23 cellular contexts compared by ENCODE assay signal in the genomic region with DNA sequence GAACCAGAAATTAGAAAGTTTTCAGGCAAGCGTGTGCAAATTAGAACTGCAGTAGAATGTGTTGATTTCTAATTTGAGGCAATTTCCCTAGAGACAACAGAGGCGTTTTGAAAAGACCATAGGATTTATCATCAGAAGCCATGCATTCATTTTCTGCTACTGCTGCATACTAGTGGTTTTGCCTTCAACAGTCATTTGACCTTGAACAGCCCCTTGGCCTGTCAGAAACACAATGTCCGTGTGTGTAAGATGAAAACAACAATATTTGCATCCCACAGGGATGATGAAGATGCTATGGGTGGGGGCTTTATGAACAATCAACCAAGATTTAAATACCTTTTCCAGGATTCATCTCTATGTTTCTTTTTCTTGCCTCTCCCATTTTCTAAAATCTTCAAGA.
"Had no signal": no experiment of that assay in that cellular context is flagged by ENCODE, and none has a peak within 500 bp of the region (broad histone marks: within the 10 kb centered on the region; RNA-seq: fewer than 3 reads in every experiment).

No MANE protein-coding gene starts in this region.

- H3K4me1 ChIP-seq: body of pancreas had no signal

- H3K27me3 Mint-ChIP-seq: activated naive CD4-positive, alpha-beta T cell treated with anti-CD3 and anti-CD28 coated beads, Interleukin-2, amount 10 ng/mL, durations not matched to agents 7 days and 5 days had no signal

- H3K36me3 ChIP-seq: MG63 had no signal

- H3K9me3 Mint-ChIP-seq: activated CD4-positive, alpha-beta memory T cell treated with anti-CD3 and anti-CD28 coated beads, Interleukin-2, amount 10 ng/mL, durations not matched to agents 7 days and 5 days; activated naive CD4-positive, alpha-beta T cell treated with anti-CD3 and anti-CD28 coated beads, Interleukin-2, amount 10 ng/mL, durations not matched to agents 7 days and 5 days; activated naive CD8-positive, alpha-beta T cell treated with anti-CD3 and anti-CD28 coated beads for 36 hours; activated T-helper 17 cell treated with anti-CD3 and anti-CD28 coated beads, Interleukin-2, amount 50 U/mL, for 72 hours; central memory CD8-positive, alpha-beta T cell; T-helper 1 cell treated with Interleukin-12 subunit alpha and Interleukin-12 subunit beta and Interleukin-4 antibody, amounts not matched to agents 30 μg/mL and 1 μg/mL, for 36 hours had no signal

- ATAC-seq: activated CD4-positive, alpha-beta T cell treated with anti-CD3 and anti-CD28 coated beads for 36 hours; activated T-helper 17 cell treated with anti-CD3 and anti-CD28 coated beads, Interleukin-2, amount 50 U/mL, for 72 hours; body of pancreas; PC-3 had no signal

- H3K27ac Mint-ChIP-seq: activated CD4-positive, alpha-beta memory T cell treated with anti-CD3 and anti-CD28 coated beads, Interleukin-2, amount 10 ng/mL, durations not matched to agents 7 days and 5 days; activated CD4-positive, alpha-beta T cell treated with anti-CD3 and anti-CD28 coated beads for 36 hours; activated naive CD4-positive, alpha-beta T cell treated with anti-CD3 and anti-CD28 coated beads, Interleukin-2, amount 10 ng/mL, durations not matched to agents 7 days and 5 days; activated naive CD8-positive, alpha-beta T cell treated with anti-CD3 and anti-CD28 coated beads for 36 hours; activated T-helper 17 cell treated with anti-CD3 and anti-CD28 coated beads, Interleukin-2, amount 50 U/mL, for 72 hours; T-helper 1 cell treated with Interleukin-12 subunit alpha and Interleukin-12 subunit beta and Interleukin-4 antibody, amounts not matched to agents 30 μg/mL and 1 μg/mL, for 36 hours had no signal

- H3K4me3 Mint-ChIP-seq: activated CD4-positive, alpha-beta memory T cell treated with anti-CD3 and anti-CD28 coated beads, Interleukin-2, amount 10 ng/mL, durations not matched to agents 7 days and 5 days; activated CD4-positive, alpha-beta T cell treated with anti-CD3 and anti-CD28 coated beads for 36 hours; activated naive CD4-positive, alpha-beta T cell treated with anti-CD3 and anti-CD28 coated beads, Interleukin-2, amount 10 ng/mL, durations not matched to agents 7 days and 5 days; activated naive CD8-positive, alpha-beta T cell treated with anti-CD3 and anti-CD28 coated beads for 36 hours; activated T-helper 17 cell treated with anti-CD3 and anti-CD28 coated beads, Interleukin-2, amount 50 U/mL, for 72 hours; central memory CD8-positive, alpha-beta T cell; T-helper 1 cell treated with Interleukin-12 subunit alpha and Interleukin-12 subunit beta and Interleukin-4 antibody, amounts not matched to agents 30 μg/mL and 1 μg/mL, for 36 hours had no signal

- H3K9me3 ChIP-seq: body of pancreas, MG63 had no signal

- H3K4me3 ChIP-seq: body of pancreas, MG63 had no signal

- H3K36me3 Mint-ChIP-seq: activated naive CD4-positive, alpha-beta T cell treated with anti-CD3 and anti-CD28 coated beads, Interleukin-2, amount 10 ng/mL, durations not matched to agents 7 days and 5 days; activated naive CD8-positive, alpha-beta T cell treated with anti-CD3 and anti-CD28 coated beads for 36 hours had no signal

- DNase-seq: activated CD4-positive, alpha-beta memory T cell treated with anti-CD3 and anti-CD28 coated beads, Interleukin-2, amount 10 ng/mL, durations not matched to agents 7 days and 5 days; activated CD4-positive, alpha-beta T cell treated with anti-CD3 and anti-CD28 coated beads for 36 hours; activated CD4-positive, alpha-beta T cell treated with anti-CD3 and anti-CD28 coated beads, Interleukin-2, amount 50 U/mL, for 1 hour; activated gamma-delta T cell treated with Interleukin-2 at 50 U/mL for 16 hours; activated naive CD4-positive, alpha-beta T cell treated with anti-CD3 and anti-CD28 coated beads, Interleukin-2, amount 10 ng/mL, durations not matched to agents 7 days and 5 days; activated naive CD8-positive, alpha-beta T cell treated with anti-CD3 and anti-CD28 coated beads for 36 hours; activated T-cell treated with anti-CD3 and anti-CD28 coated beads for 4 hours; activated T-cell treated with anti-CD3 and anti-CD28 coated beads, Interleukin-2, amount 50 U/mL, for 48 hours; anterior cingulate cortex; body of pancreas; KG1; MG63; NCI-H1105 treated with DMSO at 0.1 percent for 48 hours; NCI-H1436 treated with DMSO at 0.1 percent for 48 hours; NCI-H187; NCI-H2081; NCI-H446; NCI-H524; PC-3; SHP77 treated with DMSO at 0.1 percent for 48 hours had no signal

- H3K4me1 Mint-ChIP-seq: activated CD4-positive, alpha-beta memory T cell treated with anti-CD3 and anti-CD28 coated beads, Interleukin-2, amount 10 ng/mL, durations not matched to agents 7 days and 5 days; activated CD4-positive, alpha-beta T cell treated with anti-CD3 and anti-CD28 coated beads for 36 hours; activated naive CD4-positive, alpha-beta T cell treated with anti-CD3 and anti-CD28 coated beads, Interleukin-2, amount 10 ng/mL, durations not matched to agents 7 days and 5 days; activated naive CD8-positive, alpha-beta T cell treated with anti-CD3 and anti-CD28 coated beads for 36 hours; activated T-helper 17 cell treated with anti-CD3 and anti-CD28 coated beads, Interleukin-2, amount 50 U/mL, for 72 hours; central memory CD8-positive, alpha-beta T cell had no signal

- H3K27me3 ChIP-seq: body of pancreas had no signal
